ENCODE assay signal across 1 cellular context in the genomic region with DNA sequence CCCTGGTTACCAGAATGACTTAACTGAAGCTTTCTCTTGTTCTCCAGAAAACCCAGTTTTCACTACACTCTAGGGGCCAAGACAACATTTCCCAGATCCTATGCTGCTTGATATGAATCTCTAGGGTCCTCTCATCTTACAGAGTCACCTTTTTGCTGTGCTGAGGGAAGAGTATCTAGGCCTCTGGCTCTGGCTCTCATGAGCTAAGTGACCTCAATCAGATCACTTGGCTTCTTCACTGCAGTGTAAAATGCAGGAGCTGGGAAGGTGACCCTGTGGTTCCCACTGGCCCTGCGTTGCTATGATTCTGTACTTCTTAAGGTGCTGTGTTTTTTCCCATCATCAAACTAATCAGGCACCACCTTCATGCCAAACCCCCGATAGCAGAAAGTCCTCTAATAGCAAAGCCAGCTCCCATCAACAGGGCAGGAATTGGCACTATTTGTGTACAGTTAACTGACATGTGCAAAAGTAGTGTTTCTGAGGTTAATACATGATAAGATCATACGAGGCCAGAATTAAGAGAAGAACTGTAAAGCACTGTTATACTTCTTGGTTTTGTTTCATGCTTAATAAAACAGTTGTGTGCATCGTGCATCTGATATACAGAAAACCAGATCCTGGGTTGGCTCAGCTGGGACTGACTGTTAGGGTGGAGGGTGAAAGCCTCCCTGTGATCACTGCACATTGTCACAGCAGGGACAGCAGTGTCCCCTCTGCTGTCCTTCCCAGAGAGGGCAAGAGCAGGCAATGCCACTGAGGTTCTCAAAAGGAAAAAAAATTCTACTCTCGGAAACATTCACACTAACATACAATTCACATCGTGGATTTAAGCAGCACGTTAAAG.
TF ChIP-seq lines count a peak whose summit lies in the region.

No MANE protein-coding gene starts in this region.

TF ChIP-seq in WTC11, 78 proteins besides CTCF, POLR2A, EP300 and RAD21 (continued from another document):
- TF ChIP-seq GRHL2 (CRISPR knock-in tag; IDR thresholded peaks at IDR 0.05; ENCODE audit: insufficient replicate concordance, severe bottlenecking) (no peak), SMAD3 (CRISPR knock-in tag; IDR thresholded peaks at IDR 0.05; ENCODE audit: borderline replicate concordance) (no peak), GABPB1 (CRISPR knock-in tag; IDR thresholded peaks at IDR 0.05) (no peak), ELF4 (CRISPR knock-in tag; IDR thresholded peaks at IDR 0.05; ENCODE audit: low read depth) (no peak), TP53 (CRISPR knock-in tag; IDR thresholded peaks at IDR 0.05) (no peak), ZNF263 (CRISPR knock-in tag; IDR thresholded peaks at IDR 0.05; ENCODE audit: low read depth) (no peak)
- TF ChIP-seq, protein P1, sequence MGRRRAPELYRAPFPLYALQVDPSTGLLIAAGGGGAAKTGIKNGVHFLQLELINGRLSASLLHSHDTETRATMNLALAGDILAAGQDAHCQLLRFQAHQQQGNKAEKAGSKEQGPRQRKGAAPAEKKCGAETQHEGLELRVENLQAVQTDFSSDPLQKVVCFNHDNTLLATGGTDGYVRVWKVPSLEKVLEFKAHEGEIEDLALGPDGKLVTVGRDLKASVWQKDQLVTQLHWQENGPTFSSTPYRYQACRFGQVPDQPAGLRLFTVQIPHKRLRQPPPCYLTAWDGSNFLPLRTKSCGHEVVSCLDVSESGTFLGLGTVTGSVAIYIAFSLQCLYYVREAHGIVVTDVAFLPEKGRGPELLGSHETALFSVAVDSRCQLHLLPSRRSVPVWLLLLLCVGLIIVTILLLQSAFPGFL (CRISPR knock-in tag; IDR thresholded peaks at IDR 0.05; ENCODE audit: borderline replicate concordance), result no peak
- TF ChIP-seq, protein P2, sequence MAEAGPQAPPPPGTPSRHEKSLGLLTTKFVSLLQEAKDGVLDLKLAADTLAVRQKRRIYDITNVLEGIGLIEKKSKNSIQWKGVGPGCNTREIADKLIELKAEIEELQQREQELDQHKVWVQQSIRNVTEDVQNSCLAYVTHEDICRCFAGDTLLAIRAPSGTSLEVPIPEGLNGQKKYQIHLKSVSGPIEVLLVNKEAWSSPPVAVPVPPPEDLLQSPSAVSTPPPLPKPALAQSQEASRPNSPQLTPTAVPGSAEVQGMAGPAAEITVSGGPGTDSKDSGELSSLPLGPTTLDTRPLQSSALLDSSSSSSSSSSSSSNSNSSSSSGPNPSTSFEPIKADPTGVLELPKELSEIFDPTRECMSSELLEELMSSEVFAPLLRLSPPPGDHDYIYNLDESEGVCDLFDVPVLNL (CRISPR knock-in tag; IDR thresholded peaks at IDR 0.05; ENCODE audit: borderline replicate concordance, low read depth), result no peak
- TF ChIP-seq, protein P3, sequence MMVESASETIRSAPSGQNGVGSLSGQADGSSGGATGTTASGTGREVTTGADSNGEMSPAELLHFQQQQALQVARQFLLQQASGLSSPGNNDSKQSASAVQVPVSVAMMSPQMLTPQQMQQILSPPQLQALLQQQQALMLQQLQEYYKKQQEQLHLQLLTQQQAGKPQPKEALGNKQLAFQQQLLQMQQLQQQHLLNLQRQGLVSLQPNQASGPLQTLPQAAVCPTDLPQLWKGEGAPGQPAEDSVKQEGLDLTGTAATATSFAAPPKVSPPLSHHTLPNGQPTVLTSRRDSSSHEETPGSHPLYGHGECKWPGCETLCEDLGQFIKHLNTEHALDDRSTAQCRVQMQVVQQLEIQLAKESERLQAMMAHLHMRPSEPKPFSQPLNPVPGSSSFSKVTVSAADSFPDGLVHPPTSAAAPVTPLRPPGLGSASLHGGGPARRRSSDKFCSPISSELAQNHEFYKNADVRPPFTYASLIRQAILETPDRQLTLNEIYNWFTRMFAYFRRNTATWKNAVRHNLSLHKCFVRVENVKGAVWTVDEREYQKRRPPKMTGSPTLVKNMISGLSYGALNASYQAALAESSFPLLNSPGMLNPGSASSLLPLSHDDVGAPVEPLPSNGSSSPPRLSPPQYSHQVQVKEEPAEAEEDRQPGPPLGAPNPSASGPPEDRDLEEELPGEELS (CRISPR knock-in tag; IDR thresholded peaks at IDR 0.05), result no peak
- TF ChIP-seq, protein P4, sequence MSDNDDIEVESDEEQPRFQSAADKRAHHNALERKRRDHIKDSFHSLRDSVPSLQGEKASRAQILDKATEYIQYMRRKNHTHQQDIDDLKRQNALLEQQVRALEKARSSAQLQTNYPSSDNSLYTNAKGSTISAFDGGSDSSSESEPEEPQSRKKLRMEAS (CRISPR knock-in tag; IDR thresholded peaks at IDR 0.05), result no peak
- TF ChIP-seq, protein P5, sequence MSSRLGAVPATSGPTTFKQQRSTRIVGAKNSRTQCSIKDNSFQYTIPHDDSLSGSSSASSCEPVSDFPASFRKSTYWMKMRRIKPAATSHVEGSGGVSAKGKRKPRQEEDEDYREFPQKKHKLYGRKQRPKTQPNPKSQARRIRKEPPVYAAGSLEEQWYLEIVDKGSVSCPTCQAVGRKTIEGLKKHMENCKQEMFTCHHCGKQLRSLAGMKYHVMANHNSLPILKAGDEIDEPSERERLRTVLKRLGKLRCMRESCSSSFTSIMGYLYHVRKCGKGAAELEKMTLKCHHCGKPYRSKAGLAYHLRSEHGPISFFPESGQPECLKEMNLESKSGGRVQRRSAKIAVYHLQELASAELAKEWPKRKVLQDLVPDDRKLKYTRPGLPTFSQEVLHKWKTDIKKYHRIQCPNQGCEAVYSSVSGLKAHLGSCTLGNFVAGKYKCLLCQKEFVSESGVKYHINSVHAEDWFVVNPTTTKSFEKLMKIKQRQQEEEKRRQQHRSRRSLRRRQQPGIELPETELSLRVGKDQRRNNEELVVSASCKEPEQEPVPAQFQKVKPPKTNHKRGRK (CRISPR knock-in tag; IDR thresholded peaks at IDR 0.05; ENCODE audit: borderline replicate concordance), result no peak
- TF ChIP-seq, protein P6, sequence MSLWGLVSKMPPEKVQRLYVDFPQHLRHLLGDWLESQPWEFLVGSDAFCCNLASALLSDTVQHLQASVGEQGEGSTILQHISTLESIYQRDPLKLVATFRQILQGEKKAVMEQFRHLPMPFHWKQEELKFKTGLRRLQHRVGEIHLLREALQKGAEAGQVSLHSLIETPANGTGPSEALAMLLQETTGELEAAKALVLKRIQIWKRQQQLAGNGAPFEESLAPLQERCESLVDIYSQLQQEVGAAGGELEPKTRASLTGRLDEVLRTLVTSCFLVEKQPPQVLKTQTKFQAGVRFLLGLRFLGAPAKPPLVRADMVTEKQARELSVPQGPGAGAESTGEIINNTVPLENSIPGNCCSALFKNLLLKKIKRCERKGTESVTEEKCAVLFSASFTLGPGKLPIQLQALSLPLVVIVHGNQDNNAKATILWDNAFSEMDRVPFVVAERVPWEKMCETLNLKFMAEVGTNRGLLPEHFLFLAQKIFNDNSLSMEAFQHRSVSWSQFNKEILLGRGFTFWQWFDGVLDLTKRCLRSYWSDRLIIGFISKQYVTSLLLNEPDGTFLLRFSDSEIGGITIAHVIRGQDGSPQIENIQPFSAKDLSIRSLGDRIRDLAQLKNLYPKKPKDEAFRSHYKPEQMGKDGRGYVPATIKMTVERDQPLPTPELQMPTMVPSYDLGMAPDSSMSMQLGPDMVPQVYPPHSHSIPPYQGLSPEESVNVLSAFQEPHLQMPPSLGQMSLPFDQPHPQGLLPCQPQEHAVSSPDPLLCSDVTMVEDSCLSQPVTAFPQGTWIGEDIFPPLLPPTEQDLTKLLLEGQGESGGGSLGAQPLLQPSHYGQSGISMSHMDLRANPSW (CRISPR knock-in tag; conservative IDR thresholded peaks at IDR 0.05; ENCODE audit: low read depth), result no peak
- TF ChIP-seq, protein P7, sequence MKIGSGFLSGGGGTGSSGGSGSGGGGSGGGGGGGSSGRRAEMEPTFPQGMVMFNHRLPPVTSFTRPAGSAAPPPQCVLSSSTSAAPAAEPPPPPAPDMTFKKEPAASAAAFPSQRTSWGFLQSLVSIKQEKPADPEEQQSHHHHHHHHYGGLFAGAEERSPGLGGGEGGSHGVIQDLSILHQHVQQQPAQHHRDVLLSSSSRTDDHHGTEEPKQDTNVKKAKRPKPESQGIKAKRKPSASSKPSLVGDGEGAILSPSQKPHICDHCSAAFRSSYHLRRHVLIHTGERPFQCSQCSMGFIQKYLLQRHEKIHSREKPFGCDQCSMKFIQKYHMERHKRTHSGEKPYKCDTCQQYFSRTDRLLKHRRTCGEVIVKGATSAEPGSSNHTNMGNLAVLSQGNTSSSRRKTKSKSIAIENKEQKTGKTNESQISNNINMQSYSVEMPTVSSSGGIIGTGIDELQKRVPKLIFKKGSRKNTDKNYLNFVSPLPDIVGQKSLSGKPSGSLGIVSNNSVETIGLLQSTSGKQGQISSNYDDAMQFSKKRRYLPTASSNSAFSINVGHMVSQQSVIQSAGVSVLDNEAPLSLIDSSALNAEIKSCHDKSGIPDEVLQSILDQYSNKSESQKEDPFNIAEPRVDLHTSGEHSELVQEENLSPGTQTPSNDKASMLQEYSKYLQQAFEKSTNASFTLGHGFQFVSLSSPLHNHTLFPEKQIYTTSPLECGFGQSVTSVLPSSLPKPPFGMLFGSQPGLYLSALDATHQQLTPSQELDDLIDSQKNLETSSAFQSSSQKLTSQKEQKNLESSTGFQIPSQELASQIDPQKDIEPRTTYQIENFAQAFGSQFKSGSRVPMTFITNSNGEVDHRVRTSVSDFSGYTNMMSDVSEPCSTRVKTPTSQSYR (CRISPR knock-in tag; IDR thresholded peaks at IDR 0.05), result no peak
